In genomic region chrX:1599791-1600405, GRCh38 we compare ENCODE assay signal across 21 cellular contexts. TPM values are rescaled to one million over a fixed set of nuclear protein-coding genes. Genes with fewer than 3 reads are reported as not detected.
DNase-seq lines count a peak whose midpoint lies in the region; ATAC-seq, FAIRE-seq and TF ChIP-seq lines count a peak whose summit lies in the region.
"Had no signal": no experiment of that assay in that cellular context is flagged by ENCODE, and none has a peak within 500 bp of the region (broad histone marks: within the 10 kb centered on the region; RNA-seq: fewer than 3 reads in every experiment).

No MANE protein-coding gene starts in this region.

- no peak for TF ChIP-seq CTCF in left ventricle myocardium inferior (IDR thresholded peaks at IDR 0.05; ENCODE audit: borderline replicate concordance)
- TF ChIP-seq CTCF in lower lobe of right lung (IDR thresholded peaks at IDR 0.05) = no peak

- H3K4me3 ChIP-seq in left ventricle myocardium inferior (no peak overlapping the region), lower lobe of right lung (no peak overlapping the region), aorta (ENCODE audit: low read length in 2 of 2) (no peak overlapping the region), SJCRH30 (no peak overlapping the region)

- intact Hi-C loops in left ventricle myocardium superior (cut with micrococcal nuclease) = no loop called here
- intact Hi-C loops in left ventricle myocardium inferior (cut with micrococcal nuclease) = no loop called here
- intact Hi-C loops in lower lobe of right lung (cut with DNase I) = no loop called here
- intact Hi-C loops in aorta (cut with DNase I) = loop anchor here in 1 of 2 donors (10.0 kb wide), 1 partner anchor 905 kb away; the partner anchor contains the start of genes DHRSX and ZBED1

- FAIRE-seq in RCC 7860 (lab: Jason Lieb, UNC) = no peak

- H3K4me1 ChIP-seq in left ventricle myocardium inferior (peaks cover 20% of the 10 kb centered on the region), lower lobe of right lung (no peaks in the 10 kb centered on the region), aorta (ENCODE audit: control insufficient read depth in 1 of 2, insufficient read depth in 2 of 2, low read length in 2 of 2) (no peaks in the 10 kb centered on the region), SJCRH30 (no peaks in the 10 kb centered on the region)
- H3K4me1 ChIP-seq: Caco-2 had no signal

- H3K36me3 ChIP-seq in left ventricle myocardium inferior (peaks cover 91% of the 10 kb centered on the region), lower lobe of right lung (peaks cover 84% of the 10 kb centered on the region), aorta (ENCODE audit: control insufficient read depth in 1 of 2, insufficient read depth in 2 of 2, low read length in 1 of 2) (peaks cover 13 to 27% of the 10 kb centered on the region in 2 donors), SJCRH30 (peaks cover 72% of the 10 kb centered on the region)

- no peak for ATAC-seq in left ventricle myocardium superior
- ATAC-seq in lower lobe of right lung = no peak
- peak; percentile 21 for ATAC-seq in aorta (ENCODE audit: low FRiP score)
- no peak for ATAC-seq in GM19452 (IDR thresholded peaks at IDR 0.05; ENCODE audit: unreplicated experiment)

- DNase-seq in left ventricle myocardium superior (peak; percentile 25), left ventricle myocardium inferior (no peak), lower lobe of right lung (peak; percentile 43), aorta (peak in 1 of 2 donors; percentile 68), RCC 7860 (ENCODE audit: low spot score) (no peak), SJCRH30 (no peak)
- peak; percentile 11 for DNase-seq in activated CD8-positive, alpha-beta memory T cell treated with anti-CD3 and anti-CD28 coated beads, Interleukin-2, amount 50 U/mL, for 4 hours
- DNase-seq: AML-193; Caco-2; CD4-positive, CD25-positive, alpha-beta regulatory T cell; DMS53; NCI-H1105 treated with DMSO at 0.1 percent for 48 hours; NCI-H187 treated with DMSO at 0.1 percent for 48 hours; NCI-H345; NCI-H69; NK-92 treated with Interleukin-12 subunit alpha and Interleukin-12 subunit beta, amount 100 ng/mL, for 24 hours; SIG-M5 had no signal

- 95 to 96% methylated on average over 36 of the region's 36 CpGs for WGBS in aorta, 2 donors

- H3K27ac ChIP-seq in left ventricle myocardium inferior (replicated peaks) (no peak overlapping the region), lower lobe of right lung (no peak overlapping the region), aorta (ENCODE audit: low read depth in 1 of 2, low read length in 2 of 2) (no peak overlapping the region), SJCRH30 (no peak overlapping the region)

- H3K27me3 ChIP-seq in left ventricle myocardium inferior (ENCODE audit: low read depth) (no peaks in the 10 kb centered on the region), lower lobe of right lung (ENCODE audit: low read depth) (no peaks in the 10 kb centered on the region), aorta (ENCODE audit: control insufficient read depth in 1 of 2, insufficient read depth in 2 of 2, low read length in 1 of 2) (no peaks in the 10 kb centered on the region), SJCRH30 (no peaks in the 10 kb centered on the region)

- H3K9me3 ChIP-seq in left ventricle myocardium inferior (replicated peaks) (peaks cover 11% of the 10 kb centered on the region), lower lobe of right lung (peaks cover 8% of the 10 kb centered on the region), aorta (ENCODE audit: control insufficient read depth, low read length) (no peaks in the 10 kb centered on the region), SJCRH30 (replicated peaks) (no peaks in the 10 kb centered on the region)
- H3K9me3 ChIP-seq: Caco-2 had no signal

RNA-seq across cellular contexts. Expression of gene AKAP17A, which starts 8.5 kb away (rescaled TPM):
- total RNA-seq in left ventricle myocardium superior (16.8 TPM), left ventricle myocardium inferior (15.8 TPM), lower lobe of right lung (39.8 TPM), aorta (10 to 100 TPM; 33.0 to 53.7 TPM)
- 10 to 100 TPM in 1 of 2 donors, 1 to 10 TPM in 1; 8.3 to 50.4 TPM for polyA plus RNA-seq in aorta
- total RNA-seq in SJCRH30 (2014; rRNA removed; shearing (Covaris generic)) = 25.7 and 28.4 TPM in 2 replicates

RNA-seq across cellular contexts. Expression of gene ASMT, which starts 15.0 kb away (rescaled TPM):
- total RNA-seq in left ventricle myocardium superior = not detected
- not detected for total RNA-seq in left ventricle myocardium inferior
- total RNA-seq in lower lobe of right lung = not detected
- 1 to 10 TPM in 1 of 2 donors, under 1 TPM in 1; 0.69 to 1.3 TPM for total RNA-seq in aorta
- 1 to 10 TPM in 1 of 2 donors, not detected in 1; 6.9 TPM for polyA plus RNA-seq in aorta
- not detected in 2 replicates for total RNA-seq in SJCRH30 (2014; rRNA removed; shearing (Covaris generic))
- total RNA-seq: Caco-2; CD4-positive, CD25-positive, alpha-beta regulatory T cell; H4; LHCN-M2; RPMI7951 had no signal

Comparison
In these comparisons a context has a peak if more than half of its experiments do, and no peak if none do; other contexts are left out.
1. DNase-seq: peak in left ventricle myocardium superior (single experiment), activated CD8-positive, alpha-beta memory T cell treated with anti-CD3 and anti-CD28 coated beads, Interleukin-2, amount 50 U/mL, for 4 hours (single experiment) and lower lobe of right lung (single experiment); none in left ventricle myocardium inferior (single experiment), RCC 7860 (single experiment) and SJCRH30 (0 of 2).